In genomic region chr11:88320149-88320559, GRCh38 we compare ENCODE assay signal across 14 cellular contexts. TPM values are rescaled to one million over a fixed set of nuclear protein-coding genes. Genes with fewer than 3 reads are reported as not detected.
A peak's percentile ranks its signal among the peaks of the same experiment; 100 is the strongest.
DNase-seq lines count a peak whose midpoint lies in the region; ATAC-seq, FAIRE-seq and TF ChIP-seq lines count a peak whose summit lies in the region.
"Had no signal": no experiment of that assay in that cellular context is flagged by ENCODE, and none has a peak within 500 bp of the region (broad histone marks: within the 10 kb centered on the region; RNA-seq: fewer than 3 reads in every experiment).

No MANE protein-coding gene starts in this region.

- H3K4me1 ChIP-seq in GM23338 (ENCODE audit: insufficient read depth): peaks cover 55% of the 10 kb centered on the region
- peaks cover 24% of the 10 kb centered on the region for H3K4me1 ChIP-seq in keratinocyte (ENCODE audit: control insufficient read depth, extremely low read depth, insufficient read depth, low read length)
- no peaks in the 10 kb centered on the region for H3K4me1 ChIP-seq in prostate gland (replicated peaks)

- no peaks in the 10 kb centered on the region for H3K9me3 ChIP-seq in keratinocyte (ENCODE audit: control insufficient read depth, low read depth, low read length)
- no peaks in the 10 kb centered on the region for H3K9me3 ChIP-seq in prostate gland
- H3K9me3 ChIP-seq: spleen had no signal

- dilution Hi-C loops in keratinocyte (cut with MboI; ENCODE audit: extremely low pct_ligation_motif_present, low sequenced_read_pairs): no loop called here

- peaks cover 7% of the 10 kb centered on the region for H3K27me3 Mint-ChIP-seq in GM23338 (ENCODE audit: insufficient read depth, low read depth, poor library complexity)
- H3K27me3 Mint-ChIP-seq: B cell had no signal

- POLR2A ChIA-PET in AG04449 (lab: Yijun Ruan, JAX): no interaction called here

- H3K4me1 Mint-ChIP-seq in GM23338: peaks cover 74% of the 10 kb centered on the region

- peak overlapping the region; percentile 15 for H3K27ac Mint-ChIP-seq in GM23338
- H3K27ac Mint-ChIP-seq: B cell had no signal

- H3K27me3 ChIP-seq in GM23338 (ENCODE audit: insufficient read depth): no peaks in the 10 kb centered on the region
- H3K27me3 ChIP-seq in keratinocyte (ENCODE audit: control insufficient read depth, extremely low read depth, insufficient read depth, low read length): no peaks in the 10 kb centered on the region
- H3K27me3 ChIP-seq in prostate gland (replicated peaks; ENCODE audit: insufficient read depth): no peaks in the 10 kb centered on the region
- H3K27me3 ChIP-seq: spleen had no signal

- H3F3A ChIP-seq in GM23338 (replicated peaks; ENCODE audit: low read depth): no peaks in the 10 kb centered on the region

- H3K27ac ChIP-seq in GM23338 (ENCODE audit: low read depth) (no peak overlapping the region), keratinocyte (ENCODE audit: control insufficient read depth, insufficient read depth, low read length) (no peak overlapping the region), prostate gland (no peak overlapping the region)
- H3K27ac ChIP-seq: spleen had no signal

- H3K79me2 ChIP-seq in GM23338 (replicated peaks; ENCODE audit: insufficient read depth) (peaks cover 99% of the 10 kb centered on the region), keratinocyte (ENCODE audit: control insufficient read depth, insufficient read depth, low read length) (peaks cover 31% of the 10 kb centered on the region)

- peaks cover 60% of the 10 kb centered on the region for H3K36me3 Mint-ChIP-seq in GM23338 (ENCODE audit: low read depth)

- no peaks in the 10 kb centered on the region for H3K9me3 Mint-ChIP-seq in GM23338

- 51% methylated on average over 2 of the region's 2 CpGs for WGBS in prostate gland

- CTCF ChIA-PET in AG04449 (lab: Yijun Ruan, JAX): no interaction called here

- TF ChIP-seq CTCF in AG04449 (IDR thresholded peaks at IDR 0.05; ENCODE audit: insufficient read depth, low read length, missing control alignments): no peak
- TF ChIP-seq CTCF in GM23338 (conservative IDR thresholded peaks at IDR 0.05; ENCODE audit: low read depth in 2 of 2): no peak
- TF ChIP-seq CTCF in keratinocyte (optimal IDR thresholded peaks at IDR 0.05 in 1 of 3, IDR thresholded peaks at IDR 0.05 in 1 of 3, conservative IDR thresholded peaks at IDR 0.05 in 1 of 3; ENCODE audit: extremely low read depth in 1 of 3, insufficient read depth in 2 of 3, low read length in 3 of 3): no peak
- no peak for TF ChIP-seq CTCF in prostate gland (IDR thresholded peaks at IDR 0.05)

- peak; percentile 34 for FAIRE-seq in keratinocyte (lab: Jason Lieb, UNC)

- H3K9ac ChIP-seq in keratinocyte (ENCODE audit: control insufficient read depth, extremely low read depth, insufficient read depth, low read length): no peak overlapping the region

- H3K9me2 ChIP-seq in GM23338 (ENCODE audit: insufficient read depth): no peaks in the 10 kb centered on the region

- no peak overlapping the region for H3K4me3 Mint-ChIP-seq in GM23338
- H3K4me3 Mint-ChIP-seq: B cell had no signal

- H3K4me3 ChIP-seq in AG04449 (ENCODE audit: low read depth, low read length): no peak overlapping the region
- no peak overlapping the region for H3K4me3 ChIP-seq in GM23338
- H3K4me3 ChIP-seq in keratinocyte (ENCODE audit: control insufficient read depth in 2 of 3, extremely low read depth in 1 of 3, insufficient read depth in 2 of 3, low read depth in 1 of 3, low read length in 3 of 3): no peak overlapping the region
- H3K4me3 ChIP-seq in prostate gland: no peak overlapping the region
- H3K4me3 ChIP-seq: spleen had no signal

- H3K36me3 ChIP-seq in GM23338 (ENCODE audit: insufficient read depth) (peaks cover under 1% of the 10 kb centered on the region; the same call in 1 of the 2 replicates), keratinocyte (ENCODE audit: control insufficient read depth in 2 of 2, extremely low read depth in 1 of 2, insufficient read depth in 2 of 2, low read length in 2 of 2) (peaks cover 2 to 7% of the 10 kb centered on the region in 2 experiments), prostate gland (no peaks in the 10 kb centered on the region)

- peak; percentile 74 for ATAC-seq in GM23338
- no peak for ATAC-seq in GM19035 (IDR thresholded peaks at IDR 0.05; ENCODE audit: unreplicated experiment)

- no peaks in the 10 kb centered on the region for H3K9me1 ChIP-seq in keratinocyte (ENCODE audit: control insufficient read depth, extremely low read depth, insufficient read depth, low read length)

- DNase-seq in AG04449 (ENCODE audit: low read depth, low spot score): peak; percentile 73
- no peak for DNase-seq in GM23338 (ENCODE audit: low spot score)
- peak; percentile 58 for DNase-seq in astrocyte of the hippocampus (ENCODE audit: low read depth, low spot score)
- no peak for DNase-seq in keratinocyte (ENCODE audit: low read depth, low spot score)
- DNase-seq in effector CD8-positive, alpha-beta T cell (lab: John Stamatoyannopoulos, UW): no peak
- no peak for DNase-seq in prostate gland (ENCODE audit: low spot score)
- no peak for DNase-seq in cerebellar nuclear complex (lab: John Stamatoyannopoulos, UW)
- DNase-seq: aorta; NCI-H1694; spleen; stimulated activated CD8-positive, alpha-beta memory T cell treated with anti-CD3 and anti-CD28 coated beads, Interleukin-4, amount 100 ng/mL, for 48 hours; T-helper 9 cell had no signal

- H2AFZ ChIP-seq in GM23338 (no peak overlapping the region), keratinocyte (ENCODE audit: control insufficient read depth, low read length) (no peak overlapping the region)

- intact Hi-C loops in prostate gland (cut with DNase I): no loop called here

- TF ChIP-seq POLR2A in prostate gland (IDR thresholded peaks at IDR 0.05): no peak

- H3K4me2 ChIP-seq in GM23338: 0 out of 2 replicates have a peak overlapping the region, but pooled peaks have one; percentile 28
- no peak overlapping the region for H3K4me2 ChIP-seq in keratinocyte (ENCODE audit: control insufficient read depth, extremely low read depth, insufficient read depth, low read depth, low read length)

- peaks cover 44% of the 10 kb centered on the region for H4K20me1 ChIP-seq in GM23338 (replicated peaks; ENCODE audit: insufficient read depth)
- no peaks in the 10 kb centered on the region for H4K20me1 ChIP-seq in keratinocyte (ENCODE audit: control insufficient read depth, extremely low read depth, insufficient read depth, low read length)

TF ChIP-seq in GM23338, 12 proteins besides CTCF, POLR2A, EP300 and RAD21 (continues in another document):
- TF ChIP-seq POLR2AphosphoS5 (IDR thresholded peaks at IDR 0.05; ENCODE audit: low read depth) (no peak), ZNF331 (CRISPR knock-in tag; IDR thresholded peaks at IDR 0.05; ENCODE audit: low read depth) (no peak), NANOG (IDR thresholded peaks at IDR 0.05; ENCODE audit: borderline replicate concordance) (no peak), JUNB (IDR thresholded peaks at IDR 0.05; ENCODE audit: unreplicated experiment) (no peak), ETS1 (IDR thresholded peaks at IDR 0.05) (no peak), CREB1 (CRISPR knock-in tag; IDR thresholded peaks at IDR 0.05; ENCODE audit: low read depth) (no peak), REST (IDR thresholded peaks at IDR 0.05; ENCODE audit: unreplicated experiment) (no peak), EZH2phosphoT487 (IDR thresholded peaks at IDR 0.05; ENCODE audit: unreplicated experiment) (no peak), ZNF114 (CRISPR knock-in tag; IDR thresholded peaks at IDR 0.05) (no peak)

RNA-seq across cellular contexts. Expression of gene CTSC, which starts 17.4 kb away (rescaled TPM):
- total RNA-seq in GM23338 (2014; rRNA removed; shearing (Covaris generic)): 396 and 408 TPM in 2 replicates
- 432 and 444 TPM in 2 replicates for polyA plus RNA-seq in GM23338 (2016; fragmentation: Nextera tagmentation; extraction: Ambion mirVana)
- polyA plus RNA-seq in keratinocyte: 540 to 659 TPM (median 658 TPM) in 3 replicates
- polyA plus RNA-seq in keratinocyte (2011; ENCODE audit: low read depth): 80.4 TPM
- polyA plus RNA-seq in keratinocyte (2011; cell fraction: cytosol; rRNA removed): 311 and 448 TPM in 2 replicates
- polyA plus RNA-seq in keratinocyte (2011; cell fraction: nucleus; rRNA removed): 738 and 908 TPM in 2 replicates
- polyA plus RNA-seq in keratinocyte (2012; ENCODE audit: low replicate concordance): 240 and 665 TPM in 2 replicates
- 119 to 312 TPM (median 256 TPM) in 3 replicates for polyA minus RNA-seq in keratinocyte
- polyA minus RNA-seq in keratinocyte (2011; cell fraction: cytosol; rRNA and poly(A)+ RNA removed): 1,086 TPM
- 488 and 685 TPM in 2 replicates for polyA minus RNA-seq in keratinocyte (2011; cell fraction: nucleus; rRNA and poly(A)+ RNA removed)
- 10 to 100 TPM; 19.4 to 65.5 TPM for total RNA-seq in prostate gland

Comparison
In these comparisons a context has a peak if more than half of its experiments do, and no peak if none do; other contexts are left out.
1. DNase-seq: peak in AG04449 (single experiment) and astrocyte of the hippocampus (single experiment); none in GM23338 (single experiment), keratinocyte (single experiment), effector CD8-positive, alpha-beta T cell (single experiment), prostate gland (single experiment) and cerebellar nuclear complex (0 of 2).